In genomic region chr3:39413691-39414420, GRCh38 we compare ENCODE assay signal across 1 cellular context.
TF ChIP-seq lines count a peak whose summit lies in the region.

No MANE protein-coding gene starts in this region.

TF ChIP-seq in SK-N-SH treated with all-trans-retinoic acid at 6 μM for 48 hours, 23 proteins besides CTCF, POLR2A, EP300 and RAD21 (continued from another document):
- TF ChIP-seq TSHZ2 (CRISPR knock-in tag; IDR thresholded peaks at IDR 0.05): no peak
- TF ChIP-seq ZNF565 (CRISPR knock-in tag; conservative IDR thresholded peaks at IDR 0.05; ENCODE audit: low read depth): no peak
- TF ChIP-seq ZC3H10 (CRISPR knock-in tag; IDR thresholded peaks at IDR 0.05): no peak
